Comparison of ENCODE assay signal across 11 cellular contexts in the genomic region with DNA sequence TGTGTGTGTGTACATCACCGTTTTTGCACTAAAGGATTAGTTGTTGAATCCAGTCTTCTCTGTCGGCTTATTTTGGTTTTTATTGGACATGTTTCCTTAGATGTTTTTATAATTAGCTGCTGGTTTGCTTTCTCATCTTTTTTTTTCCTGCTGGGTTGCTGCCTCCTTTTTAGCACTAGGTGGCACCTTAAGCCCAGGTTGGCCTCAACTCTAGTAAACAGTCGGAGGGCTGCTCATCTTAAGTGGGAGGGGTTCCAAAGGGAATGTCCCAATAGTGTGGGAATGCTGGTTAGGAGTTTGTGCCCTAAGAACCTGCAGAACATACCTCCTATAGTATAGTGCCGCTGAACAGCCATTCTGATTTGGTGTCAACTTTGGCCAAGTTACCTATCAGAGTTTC.
DNase-seq lines count a peak whose midpoint lies in the region; ATAC-seq and TF ChIP-seq lines count a peak whose summit lies in the region.
"Had no signal": no experiment of that assay in that cellular context is flagged by ENCODE, and none has a peak within 500 bp of the region (broad histone marks: within the 10 kb centered on the region; RNA-seq: fewer than 3 reads in every experiment).

No MANE protein-coding gene starts in this region.

- DNase-seq in NCI-H82 (lab: John Stamatoyannopoulos, UW) (peak; percentile 63), NCI-H82 treated with DMSO at 0.1 percent for 48 hours (lab: John Stamatoyannopoulos, UW; ENCODE audit: unreplicated experiment) (no peak), OCI-LY7 (ENCODE audit: low spot score) (no peak), fibroblast of gingiva (ENCODE audit: low read depth) (peak; percentile 14), retinal pigment epithelial cell (ENCODE audit: low read depth) (no peak), COLO668 (lab: John Stamatoyannopoulos, UW; ENCODE audit: unreplicated experiment) (no peak)
- DNase-seq: pancreas had no signal

- no peak overlapping the region for H2AFZ ChIP-seq in OCI-LY7 (ENCODE audit: low read length)

- no peaks in the 10 kb centered on the region for H3K79me2 ChIP-seq in OCI-LY7 (ENCODE audit: insufficient read depth, low read depth, low read length)

- H3K4me2 ChIP-seq in OCI-LY7 (ENCODE audit: low read length) = no peak overlapping the region

- H3K4me1 ChIP-seq in OCI-LY7 (ENCODE audit: insufficient read depth, low read length, poor library complexity, severe bottlenecking) = no peaks in the 10 kb centered on the region
- H3K4me1 ChIP-seq: pancreas had no signal

- intact Hi-C loops in OCI-LY7 (cut with micrococcal nuclease; ENCODE audit: unreplicated experiment) = no loop called here

- ATAC-seq in GM21576 (IDR thresholded peaks at IDR 0.05; ENCODE audit: unreplicated experiment) (no peak), HG03280 (IDR thresholded peaks at IDR 0.05; ENCODE audit: unreplicated experiment) (no peak)
- ATAC-seq: activated CD4-positive, CD25-positive, alpha-beta regulatory T cell treated with anti-CD3 and anti-CD28 coated beads, Interleukin-2, amount 50 U/mL, for 24 hours; pancreas had no signal

- H3K36me3 ChIP-seq in OCI-LY7 (ENCODE audit: insufficient read depth, low read length) = no peaks in the 10 kb centered on the region
- H3K36me3 ChIP-seq: pancreas had no signal

- H4K20me1 ChIP-seq in OCI-LY7 (ENCODE audit: insufficient read depth, low read length) = no peaks in the 10 kb centered on the region

- H3K27ac ChIP-seq in OCI-LY7 (ENCODE audit: low read depth, low read length, poor library complexity, severe bottlenecking) = no peak overlapping the region
- H3K27ac ChIP-seq: HL-60, pancreas had no signal

- no peaks in the 10 kb centered on the region for H3K9me2 ChIP-seq in OCI-LY7 (ENCODE audit: insufficient read depth, low read length)

- H3K4me3 ChIP-seq in OCI-LY7 (ENCODE audit: low read depth, low read length, poor library complexity, severe bottlenecking) = no peak overlapping the region
- H3K4me3 ChIP-seq in retinal pigment epithelial cell (ENCODE audit: low read length) = no peak overlapping the region
- H3K4me3 ChIP-seq: pancreas had no signal

- CTCF ChIA-PET in OCI-LY7 (lab: Charles Lee; ENCODE audit: unreplicated experiment) = no interaction called here

- no peaks in the 10 kb centered on the region for H3K9me3 ChIP-seq in OCI-LY7 (ENCODE audit: low read length)
- H3K9me3 ChIP-seq: pancreas had no signal

- peak; percentile 56; the same call in 1 of the 2 replicates for TF ChIP-seq CTCF in OCI-LY7 (conservative IDR thresholded peaks at IDR 0.05; ENCODE audit: low read length)
- peak; percentile 68 for TF ChIP-seq CTCF in retinal pigment epithelial cell (conservative IDR thresholded peaks at IDR 0.05; ENCODE audit: low read depth, low read length)

- no TSS peak for BruUV-seq in OCI-LY7 (replicated peaks; lab: Mats Ljungman, UMichigan)

- POLR2A ChIA-PET in OCI-LY7 (lab: Charles Lee) = no interaction called here

Comparison
In these comparisons a context has a peak if more than half of its experiments do, and no peak if none do; other contexts are left out.
1. DNase-seq: peak in NCI-H82 (single experiment) and fibroblast of gingiva (single experiment); none in NCI-H82 treated with DMSO at 0.1 percent for 48 hours (single experiment), OCI-LY7 (single experiment), retinal pigment epithelial cell (single experiment) and COLO668 (single experiment).